In the genomic region with DNA sequence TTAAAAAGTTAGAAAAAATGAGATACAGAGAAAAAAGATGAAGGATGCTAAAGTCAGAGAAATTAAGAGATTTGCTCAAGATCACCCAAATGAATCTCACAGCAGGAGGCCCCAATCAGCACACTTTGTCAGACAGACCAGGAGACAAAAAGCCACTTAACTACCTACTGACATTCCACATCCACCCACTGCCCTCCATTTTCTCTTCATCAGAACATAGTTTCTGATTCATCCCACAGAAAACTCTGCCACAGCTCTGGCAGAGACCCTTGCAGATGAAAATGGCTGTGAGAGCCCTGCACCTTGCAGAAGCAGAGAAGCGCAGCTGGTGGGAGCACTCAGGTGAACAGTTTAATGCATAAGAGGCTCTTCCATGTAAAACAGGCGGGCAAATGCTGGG, we compare ENCODE assay signal across 16 cellular contexts. TPM values are rescaled to one million over a fixed set of nuclear protein-coding genes. Genes with fewer than 3 reads are reported as not detected.
DNase-seq lines count a peak whose midpoint lies in the region; ATAC-seq and TF ChIP-seq lines count a peak whose summit lies in the region.
"Had no signal": no experiment of that assay in that cellular context is flagged by ENCODE, and none has a peak within 500 bp of the region (broad histone marks: within the 10 kb centered on the region; RNA-seq: fewer than 3 reads in every experiment).

No MANE protein-coding gene starts in this region.

- DNase-seq in ascending aorta (ENCODE audit: low spot score in 2 of 2) (no peak), nephron progenitor cell (no peak), occipital lobe (lab: John Stamatoyannopoulos, UW) (no peak), substantia nigra (lab: John Stamatoyannopoulos, UW) (no peak)
- DNase-seq: activated B cell treated with CpG ODN at 0.5 μM for 24 hours; activated naive CD4-positive, alpha-beta T cell treated with Interleukin-2 at 50 U/mL for 16 hours; AML-193; DMS 273 treated with DMSO at 0.1 percent for 48 hours; HCEC 1CT; stimulated activated CD4-positive, alpha-beta T cell treated with anti-CD3 and anti-CD28 coated beads, Interleukin-15, amount 100 ng/mL, for 24 hours had no signal

- intact Hi-C loops in ascending aorta (cut with DNase I): no loop called here

- no peaks in the 10 kb centered on the region for H3K36me3 Mint-ChIP-seq in nephron progenitor cell (ENCODE audit: low read depth)
- H3K36me3 Mint-ChIP-seq: memory B cell had no signal

- ATAC-seq in GM19351 (IDR thresholded peaks at IDR 0.05; ENCODE audit: unreplicated experiment) (no peak), GM18870 (IDR thresholded peaks at IDR 0.05; ENCODE audit: unreplicated experiment) (no peak)

- no peaks in the 10 kb centered on the region for H3K27me3 ChIP-seq in HUES6 (ENCODE audit: control insufficient read depth, insufficient read depth, low read length)
- no peaks in the 10 kb centered on the region for H3K27me3 ChIP-seq in ascending aorta
- H3K27me3 ChIP-seq: breast epithelium had no signal

- H3K4me1 ChIP-seq in ES-I3 (ENCODE audit: insufficient read depth, low read length) (peaks cover 21% of the 10 kb centered on the region), HUES6 (ENCODE audit: control insufficient read depth, insufficient read depth, low read length) (peaks cover 28% of the 10 kb centered on the region), ascending aorta (peaks cover 0 to 17% of the 10 kb centered on the region in 2 donors)
- H3K4me1 ChIP-seq: breast epithelium had no signal

- H3K9me3 ChIP-seq in ES-I3 (ENCODE audit: control insufficient read depth, insufficient read depth, low read length) (no peaks in the 10 kb centered on the region), HUES6 (ENCODE audit: control insufficient read depth, insufficient read depth, low read depth, low read length) (no peaks in the 10 kb centered on the region), ascending aorta (no peaks in the 10 kb centered on the region)
- H3K9me3 ChIP-seq: breast epithelium had no signal

- peak overlapping the region; percentile 18 for H3K4me3 Mint-ChIP-seq in nephron progenitor cell
- H3K4me3 Mint-ChIP-seq: activated B cell treated with CpG ODN at 0.5 μM for 24 hours, memory B cell had no signal

- H3K27ac ChIP-seq in HUES6 (ENCODE audit: low read depth, low read length) (peak overlapping the region; percentile 58; the same call in 1 of the 2 replicates), ascending aorta (peak overlapping the region; percentile 42 to 50), substantia nigra (ENCODE audit: low read depth, low read length, poor library complexity, severe bottlenecking) (no peak overlapping the region)
- H3K27ac ChIP-seq: breast epithelium had no signal

- peaks cover 25% of the 10 kb centered on the region for H3K4me1 Mint-ChIP-seq in nephron progenitor cell
- H3K4me1 Mint-ChIP-seq: activated B cell treated with CpG ODN at 0.5 μM for 24 hours, memory B cell had no signal

- H3K9me3 Mint-ChIP-seq in nephron progenitor cell: no peaks in the 10 kb centered on the region
- H3K9me3 Mint-ChIP-seq: activated B cell treated with CpG ODN at 0.5 μM for 24 hours, memory B cell had no signal

- peaks cover 34% of the 10 kb centered on the region for H3K27me3 Mint-ChIP-seq in nephron progenitor cell (ENCODE audit: low read depth, poor library complexity)

- TF ChIP-seq CTCF in ascending aorta (IDR thresholded peaks at IDR 0.05): no peak
- no peak for TF ChIP-seq CTCF in nephron progenitor cell (IDR thresholded peaks at IDR 0.05)

- peak overlapping the region; percentile 14; the same call in 1 of the 2 replicates for H3K9ac ChIP-seq in ES-I3 (ENCODE audit: low read depth, low read length)
- peak overlapping the region; percentile 41 for H3K9ac ChIP-seq in HUES6 (ENCODE audit: low read length)

- H3K4me3 ChIP-seq in HUES6 (ENCODE audit: low read depth, low read length) (peak overlapping the region; percentile 17; the same call in 1 of the 2 replicates), ascending aorta (peak overlapping the region; percentile 3 to 45)
- H3K4me3 ChIP-seq: breast epithelium had no signal

- H3K36me3 ChIP-seq in ES-I3 (ENCODE audit: insufficient read depth, low read length) (no peaks in the 10 kb centered on the region; the same call in 1 of the 2 replicates), HUES6 (ENCODE audit: control insufficient read depth, insufficient read depth, low read length) (no peaks in the 10 kb centered on the region), ascending aorta (no peaks in the 10 kb centered on the region)
- H3K36me3 ChIP-seq: breast epithelium had no signal

- no peak overlapping the region for H3K27ac Mint-ChIP-seq in nephron progenitor cell
- H3K27ac Mint-ChIP-seq: activated B cell treated with CpG ODN at 0.5 μM for 24 hours, memory B cell had no signal

RNA-seq across cellular contexts. Expression of gene DGKI, which starts 26.6 kb away (rescaled TPM):
- total RNA-seq in ascending aorta (13.4 TPM), occipital lobe (202 TPM)
- total RNA-seq: activated B cell treated with CpG ODN at 0.5 μM for 24 hours had no signal

Comparison
In these comparisons a context has a peak if more than half of its experiments do, and no peak if none do; other contexts are left out.
1. RNA of gene DGKI, which starts 26.6 kb away (total RNA-seq): 202 TPM in occipital lobe (single experiment); 13.4 TPM in ascending aorta (single experiment); every median in the first group is over 10 times any median in the second.